In the genomic region with DNA sequence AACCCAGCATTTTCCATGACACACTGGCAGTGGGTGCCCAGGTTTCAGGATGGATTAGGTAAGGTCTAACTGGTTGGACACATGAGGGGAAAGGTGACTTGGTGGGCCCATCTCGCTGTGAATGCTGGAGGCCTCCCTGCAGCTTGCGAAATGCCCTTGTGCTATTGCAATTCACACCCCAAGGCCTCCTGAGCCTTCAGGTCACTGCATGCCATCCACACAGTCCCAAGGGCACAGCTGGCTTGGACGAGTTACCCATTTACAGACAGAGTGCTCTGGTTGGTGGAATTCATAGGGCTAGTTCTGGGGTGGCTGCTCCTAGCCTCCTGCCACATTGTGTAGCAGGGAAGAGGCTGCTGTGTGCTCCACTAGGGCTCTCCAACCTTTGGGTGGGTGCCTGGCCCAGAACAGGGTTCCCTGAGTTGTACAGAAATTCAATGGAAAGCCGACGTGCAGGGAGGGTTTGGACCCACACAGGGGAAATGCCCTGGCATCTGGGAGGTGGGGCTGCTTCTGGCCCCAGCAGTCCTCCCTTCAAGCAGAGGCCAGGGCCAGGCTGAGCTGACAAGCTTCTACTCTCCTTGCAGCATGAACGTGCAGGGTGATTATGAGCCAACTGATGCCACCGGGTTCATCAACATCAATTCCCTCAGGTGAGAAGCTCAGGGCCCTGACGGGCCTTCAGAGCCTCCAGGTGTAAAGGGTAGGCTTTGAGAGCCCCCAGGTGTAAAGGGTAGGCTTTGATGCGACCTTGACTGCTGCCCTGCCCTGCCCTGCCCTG, we compare ENCODE assay signal across 1 cellular context.
TF ChIP-seq lines count a peak whose summit lies in the region.

No MANE protein-coding gene starts in this region.

TF ChIP-seq in HepG2, 621 proteins besides CTCF, POLR2A, EP300 and RAD21 (continued from another document and continues in another):
- TF ChIP-seq KIAA2018 (CRISPR knock-in tag; IDR thresholded peaks at IDR 0.05; ENCODE audit: borderline replicate concordance) (no peak), NR2C2 (CRISPR knock-in tag; IDR thresholded peaks at IDR 0.05; ENCODE audit: borderline replicate concordance) (peak; percentile 81), NR2F2 (IDR thresholded peaks at IDR 0.05; ENCODE audit: borderline replicate concordance, low read depth) (peak; percentile 67; the same call in 1 of the 2 replicates), ZNF660 (CRISPR knock-in tag; IDR thresholded peaks at IDR 0.05; ENCODE audit: borderline replicate concordance, low read depth) (no peak), GPBP1L1 (CRISPR knock-in tag; IDR thresholded peaks at IDR 0.05) (no peak), ZNF619 (CRISPR knock-in tag; IDR thresholded peaks at IDR 0.05) (no peak), MLLT10 (CRISPR knock-in tag; IDR thresholded peaks at IDR 0.05) (no peak), ZNF260 (CRISPR knock-in tag; IDR thresholded peaks at IDR 0.05; ENCODE audit: borderline replicate concordance, low read depth) (no peak), ATF7 (IDR thresholded peaks at IDR 0.05) (peak; percentile 52), ATF7 (CRISPR knock-in tag; IDR thresholded peaks at IDR 0.05) (peak; percentile 89), ERF (CRISPR knock-in tag; IDR thresholded peaks at IDR 0.05) (peak; percentile 69; the same call in 1 of the 2 replicates), ZNF703 (CRISPR knock-in tag; IDR thresholded peaks at IDR 0.05; ENCODE audit: borderline replicate concordance) (no peak; the same call in 1 of the 2 replicates), CENPT (CRISPR knock-in tag; IDR thresholded peaks at IDR 0.05; ENCODE audit: low read depth) (no peak), ETS1 (CRISPR knock-in tag; IDR thresholded peaks at IDR 0.05) (no peak), MEIS1 (CRISPR knock-in tag; IDR thresholded peaks at IDR 0.05; ENCODE audit: borderline replicate concordance) (0 out of 2 replicates have a peak, but pooled peaks have one; percentile 43), ZNF136 (CRISPR knock-in tag; IDR thresholded peaks at IDR 0.05; ENCODE audit: low read depth) (0 out of 2 replicates have a peak, but pooled peaks have one; percentile 33), CEBPZ (IDR thresholded peaks at IDR 0.05; ENCODE audit: low read length) (no peak), YY1 (IDR thresholded peaks at IDR 0.05; ENCODE audit: insufficient read depth, insufficient replicate concordance, low read depth, low read length) (no peak), KLF12 (CRISPR knock-in tag; IDR thresholded peaks at IDR 0.05; ENCODE audit: borderline replicate concordance) (no peak), RERE (CRISPR knock-in tag; IDR thresholded peaks at IDR 0.05; ENCODE audit: low read depth) (peak; percentile 78), NFKB2 (CRISPR knock-in tag; IDR thresholded peaks at IDR 0.05; ENCODE audit: borderline replicate concordance) (peak; percentile 61; the same call in 1 of the 2 replicates), ZKSCAN8 (CRISPR knock-in tag; IDR thresholded peaks at IDR 0.05; ENCODE audit: borderline replicate concordance) (peak; percentile 74), CREB1 (IDR thresholded peaks at IDR 0.05) (no peak), CREB1 (CRISPR knock-in tag; IDR thresholded peaks at IDR 0.05) (no peak), STAT5B (CRISPR knock-in tag; IDR thresholded peaks at IDR 0.05) (peak; percentile 65; the same call in 1 of the 2 replicates), ATF7-NPFF (CRISPR knock-in tag; IDR thresholded peaks at IDR 0.05; ENCODE audit: low read depth) (peak; percentile 79), RFXAP (CRISPR knock-in tag; IDR thresholded peaks at IDR 0.05; ENCODE audit: borderline replicate concordance) (peak; percentile 71; the same call in 1 of the 2 replicates), SOX6 (IDR thresholded peaks at IDR 0.05) (no peak), SOX6 (CRISPR knock-in tag; IDR thresholded peaks at IDR 0.05) (peak; percentile 87)
- TF ChIP-seq, protein P1, sequence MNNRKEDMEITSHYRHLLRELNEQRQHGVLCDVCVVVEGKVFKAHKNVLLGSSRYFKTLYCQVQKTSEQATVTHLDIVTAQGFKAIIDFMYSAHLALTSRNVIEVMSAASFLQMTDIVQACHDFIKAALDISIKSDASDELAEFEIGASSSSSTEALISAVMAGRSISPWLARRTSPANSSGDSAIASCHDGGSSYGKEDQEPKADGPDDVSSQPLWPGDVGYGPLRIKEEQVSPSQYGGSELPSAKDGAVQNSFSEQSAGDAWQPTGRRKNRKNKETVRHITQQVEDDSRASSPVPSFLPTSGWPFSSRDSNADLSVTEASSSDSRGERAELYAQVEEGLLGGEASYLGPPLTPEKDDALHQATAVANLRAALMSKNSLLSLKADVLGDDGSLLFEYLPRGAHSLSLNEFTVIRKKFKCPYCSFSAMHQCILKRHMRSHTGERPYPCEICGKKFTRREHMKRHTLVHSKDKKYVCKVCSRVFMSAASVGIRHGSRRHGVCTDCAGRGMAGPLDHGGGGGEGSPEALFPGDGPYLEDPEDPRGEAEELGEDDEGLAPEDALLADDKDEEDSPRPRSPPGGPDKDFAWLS (CRISPR knock-in tag; IDR thresholded peaks at IDR 0.05; ENCODE audit: borderline replicate concordance): no peak
